18 cellular contexts compared by ENCODE assay signal in genomic region chr3:71355037-71355436, GRCh38.
DNase-seq lines count a peak whose midpoint lies in the region; ATAC-seq and TF ChIP-seq lines count a peak whose summit lies in the region.
"Had no signal": no experiment of that assay in that cellular context is flagged by ENCODE, and none has a peak within 500 bp of the region (broad histone marks: within the 10 kb centered on the region; RNA-seq: fewer than 3 reads in every experiment).

No MANE protein-coding gene starts in this region.

- in situ Hi-C loops in HAP-1 (cut with MboI; ENCODE audit: low sequenced_read_pairs) = no loop called here

- H3K9me2 ChIP-seq in OCI-LY7 (ENCODE audit: insufficient read depth, low read length) = no peaks in the 10 kb centered on the region

- H4K20me1 ChIP-seq in OCI-LY7 (ENCODE audit: insufficient read depth, low read length) = peaks cover 8% of the 10 kb centered on the region; the same call in 1 of the 2 replicates
- H4K20me1 ChIP-seq: BLaER1 had no signal

- H3K4me2 ChIP-seq in OCI-LY7 (ENCODE audit: low read length) = no peak overlapping the region
- H3K4me2 ChIP-seq: A549 had no signal

- no peaks in the 10 kb centered on the region for H3K79me2 ChIP-seq in OCI-LY7 (ENCODE audit: insufficient read depth, low read depth, low read length)

- BruUV-seq in OCI-LY7 (replicated peaks; lab: Mats Ljungman, UMichigan) = TSS peak; percentile 20

- H3K9me3 Mint-ChIP-seq in activated naive CD4-positive, alpha-beta T cell treated with anti-CD3 and anti-CD28 coated beads, Interleukin-2, amount 50 U/mL, for 24 hours = no peaks in the 10 kb centered on the region
- H3K9me3 Mint-ChIP-seq in stimulated activated naive B cell treated with anti-CD40 and anti-IgM and Interleukin-4, amounts not matched to agents 10 μg/mL and 1 μg/mL and 100 μg/mL, for 72 hours = no peaks in the 10 kb centered on the region
- no peaks in the 10 kb centered on the region for H3K9me3 Mint-ChIP-seq in chondrocyte (ENCODE audit: low read depth)
- H3K9me3 Mint-ChIP-seq: HFFc6 had no signal

- ATAC-seq in left colon = peak; percentile 72
- ATAC-seq in stimulated activated naive B cell treated with anti-CD40 and anti-IgM and Interleukin-4, amounts not matched to agents 10 μg/mL and 1 μg/mL and 100 μg/mL, for 72 hours (replicated peaks) = peak; percentile 49 to 55
- ATAC-seq: A549, K562 had no signal

- peaks cover 27% of the 10 kb centered on the region for H3K36me3 Mint-ChIP-seq in activated naive CD4-positive, alpha-beta T cell treated with anti-CD3 and anti-CD28 coated beads, Interleukin-2, amount 50 U/mL, for 24 hours
- H3K36me3 Mint-ChIP-seq in stimulated activated naive B cell treated with anti-CD40 and anti-IgM and Interleukin-4, amounts not matched to agents 10 μg/mL and 1 μg/mL and 100 μg/mL, for 72 hours = peaks cover 3 to 18% of the 10 kb centered on the region in 2 donors
- peaks cover 13% of the 10 kb centered on the region for H3K36me3 Mint-ChIP-seq in chondrocyte (ENCODE audit: low read depth)

- no peak overlapping the region for H3K4me3 ChIP-seq in OCI-LY7 (ENCODE audit: low read depth, low read length, poor library complexity, severe bottlenecking)
- no peak overlapping the region for H3K4me3 ChIP-seq in HAP-1
- H3K4me3 ChIP-seq: A549, BLaER1, K562 had no signal

- no peaks in the 10 kb centered on the region for H3K27me3 ChIP-seq in HAP-1 (ENCODE audit: low read depth)
- H3K27me3 ChIP-seq: BLaER1 had no signal

- H3K4me1 ChIP-seq in OCI-LY7 (ENCODE audit: insufficient read depth, low read length, poor library complexity, severe bottlenecking) = peaks cover 18% of the 10 kb centered on the region
- H3K4me1 ChIP-seq in HAP-1 = no peaks in the 10 kb centered on the region
- H3K4me1 ChIP-seq: A549 had no signal

- CTCF ChIA-PET in OCI-LY7 (lab: Charles Lee; ENCODE audit: unreplicated experiment) = no interaction called here

- intact Hi-C loops in OCI-LY7 (cut with micrococcal nuclease; ENCODE audit: unreplicated experiment) = no loop called here
- intact Hi-C loops in left colon (cut with DNase I, micrococcal nuclease) = no loop called here

- H3K27ac Mint-ChIP-seq in activated naive CD4-positive, alpha-beta T cell treated with anti-CD3 and anti-CD28 coated beads, Interleukin-2, amount 50 U/mL, for 24 hours = peak overlapping the region; percentile 86
- peak overlapping the region; percentile 72 for H3K27ac Mint-ChIP-seq in stimulated activated naive B cell treated with anti-CD40 and anti-IgM and Interleukin-4, amounts not matched to agents 10 μg/mL and 1 μg/mL and 100 μg/mL, for 72 hours
- H3K27ac Mint-ChIP-seq in chondrocyte (ENCODE audit: unreplicated experiment) = no peak overlapping the region
- H3K27ac Mint-ChIP-seq: HFFc6 had no signal

- TF ChIP-seq CTCF in OCI-LY7 (conservative IDR thresholded peaks at IDR 0.05; ENCODE audit: low read length) (no peak), chondrocyte (IDR thresholded peaks at IDR 0.05) (no peak)

- peaks cover 86% of the 10 kb centered on the region for H3K4me1 Mint-ChIP-seq in activated naive CD4-positive, alpha-beta T cell treated with anti-CD3 and anti-CD28 coated beads, Interleukin-2, amount 50 U/mL, for 24 hours
- H3K4me1 Mint-ChIP-seq in stimulated activated naive B cell treated with anti-CD40 and anti-IgM and Interleukin-4, amounts not matched to agents 10 μg/mL and 1 μg/mL and 100 μg/mL, for 72 hours = peaks cover 42 to 88% of the 10 kb centered on the region in 2 donors
- peaks cover 29% of the 10 kb centered on the region for H3K4me1 Mint-ChIP-seq in chondrocyte (ENCODE audit: low read depth)

- POLR2A ChIA-PET in OCI-LY7 (lab: Charles Lee) = no interaction called here

- H3K27me3 Mint-ChIP-seq in activated naive CD4-positive, alpha-beta T cell treated with anti-CD3 and anti-CD28 coated beads, Interleukin-2, amount 50 U/mL, for 24 hours = no peaks in the 10 kb centered on the region
- H3K27me3 Mint-ChIP-seq in stimulated activated naive B cell treated with anti-CD40 and anti-IgM and Interleukin-4, amounts not matched to agents 10 μg/mL and 1 μg/mL and 100 μg/mL, for 72 hours = no peaks in the 10 kb centered on the region
- no peaks in the 10 kb centered on the region for H3K27me3 Mint-ChIP-seq in chondrocyte (ENCODE audit: low read depth)

- DNase-seq in activated naive CD4-positive, alpha-beta T cell (lab: John Stamatoyannopoulos, UW) = no peak
- DNase-seq in OCI-LY7 (ENCODE audit: low spot score) = no peak
- DNase-seq in left colon = no peak
- DNase-seq in stimulated activated naive B cell treated with anti-CD40 and anti-IgM and Interleukin-4, amounts not matched to agents 10 μg/mL and 1 μg/mL and 100 μg/mL, for 72 hours = no peak
- no peak for DNase-seq in putamen (ENCODE audit: low spot score)
- DNase-seq in HAP-1 (ENCODE audit: low spot score in 2 of 2) = no peak
- no peak for DNase-seq in chondrocyte (ENCODE audit: low spot score)
- DNase-seq: COR-L47, DMS 273 treated with DMSO at 0.1 percent for 48 hours, HFFc6, NCI-H1436 treated with DMSO at 0.1 percent for 48 hours, NCI-H2029 treated with DMSO at 0.1 percent for 48 hours, NCI-H2171, NCI-H526 had no signal

- no peak overlapping the region for H3K27ac ChIP-seq in OCI-LY7 (ENCODE audit: low read depth, low read length, poor library complexity, severe bottlenecking)
- H3K27ac ChIP-seq: A549, BLaER1 had no signal

- H3K36me3 ChIP-seq in OCI-LY7 (ENCODE audit: insufficient read depth, low read length) = peaks cover 9% of the 10 kb centered on the region; the same call in 1 of the 2 replicates
- H3K36me3 ChIP-seq in HAP-1 (replicated peaks) = no peaks in the 10 kb centered on the region
- H3K36me3 ChIP-seq: BLaER1 had no signal

- no peaks in the 10 kb centered on the region for H3K9me3 ChIP-seq in OCI-LY7 (ENCODE audit: low read length)
- no peaks in the 10 kb centered on the region for H3K9me3 ChIP-seq in HAP-1
- H3K9me3 ChIP-seq: A549, BLaER1 had no signal

- peak overlapping the region; percentile 74 for H3K4me3 Mint-ChIP-seq in activated naive CD4-positive, alpha-beta T cell treated with anti-CD3 and anti-CD28 coated beads, Interleukin-2, amount 50 U/mL, for 24 hours
- H3K4me3 Mint-ChIP-seq in stimulated activated naive B cell treated with anti-CD40 and anti-IgM and Interleukin-4, amounts not matched to agents 10 μg/mL and 1 μg/mL and 100 μg/mL, for 72 hours = peak overlapping the region; percentile 14 to 31
- H3K4me3 Mint-ChIP-seq in chondrocyte (ENCODE audit: unreplicated experiment) = no peak overlapping the region
- H3K4me3 Mint-ChIP-seq: HFFc6 had no signal

- H2AFZ ChIP-seq in OCI-LY7 (ENCODE audit: low read length) = no peak overlapping the region
